In genomic region chr5:34656700-34657549, GRCh38 we compare ENCODE assay signal across 1 cellular context.
A peak's percentile ranks its signal among the peaks of the same experiment; 100 is the strongest.
TF ChIP-seq lines count a peak whose summit lies in the region.

No MANE protein-coding gene starts in this region.

TF ChIP-seq in K562, 482 proteins besides CTCF, POLR2A, EP300 and RAD21 (continued from another document):
- TF ChIP-seq CEBPZ (IDR thresholded peaks at IDR 0.05; ENCODE audit: borderline replicate concordance, low read depth, low read length) (no peak), RBM22 (IDR thresholded peaks at IDR 0.05; ENCODE audit: low read depth, low read length, poor library complexity, severe bottlenecking) (no peak), HMGN3 (IDR thresholded peaks at IDR 0.05; ENCODE audit: borderline replicate concordance, extremely low read depth, insufficient read length, low read depth, low read length) (peak; percentile 42), ZNF639 (CRISPR knock-in tag; conservative IDR thresholded peaks at IDR 0.05 in 1 of 2, IDR thresholded peaks at IDR 0.05 in 1 of 2) (0 out of 4 replicates have a peak, but pooled peaks of 1 of the 2 experiments have one; percentile 32), ZBTB7A (IDR thresholded peaks at IDR 0.05; ENCODE audit: borderline replicate concordance, control insufficient read depth, low read depth, low read length) (peak; percentile 64; the same call in 1 of the 2 replicates), RCOR1 (IDR thresholded peaks at IDR 0.05; ENCODE audit: borderline replicate concordance in 1 of 2, low read depth in 2 of 2, low read length in 2 of 2) (0 out of 4 replicates have a peak, but pooled peaks of 1 of the 2 experiments have one; percentile 7), UBTF (IDR thresholded peaks at IDR 0.05; ENCODE audit: borderline replicate concordance in 1 of 2, low read depth in 2 of 2, low read length in 2 of 2) (0 out of 4 replicates have a peak, but pooled peaks of 1 of the 2 experiments have one; percentile 13), NRF1 (conservative IDR thresholded peaks at IDR 0.05 in 1 of 2, IDR thresholded peaks at IDR 0.05 in 1 of 2) (peak; percentile 36 to 52; a peak in 3 of 4 replicates), E2F6 (IDR thresholded peaks at IDR 0.05; ENCODE audit: borderline replicate concordance in 1 of 2, extremely low read depth in 1 of 2, insufficient read depth in 1 of 2, insufficient read length in 1 of 2, low read depth in 1 of 2, low read length in 1 of 2, poor library complexity in 1 of 2, severe bottlenecking in 1 of 2) (peak in 1 of 2 experiments; percentile 50), HDAC1 (IDR thresholded peaks at IDR 0.05) (peak in 1 of 2 experiments; percentile 19; a peak in 1 of 4 replicates), EHMT2 (IDR thresholded peaks at IDR 0.05) (no peak), ARID4B (CRISPR knock-in tag; IDR thresholded peaks at IDR 0.05) (no peak)
